In the genomic region with DNA sequence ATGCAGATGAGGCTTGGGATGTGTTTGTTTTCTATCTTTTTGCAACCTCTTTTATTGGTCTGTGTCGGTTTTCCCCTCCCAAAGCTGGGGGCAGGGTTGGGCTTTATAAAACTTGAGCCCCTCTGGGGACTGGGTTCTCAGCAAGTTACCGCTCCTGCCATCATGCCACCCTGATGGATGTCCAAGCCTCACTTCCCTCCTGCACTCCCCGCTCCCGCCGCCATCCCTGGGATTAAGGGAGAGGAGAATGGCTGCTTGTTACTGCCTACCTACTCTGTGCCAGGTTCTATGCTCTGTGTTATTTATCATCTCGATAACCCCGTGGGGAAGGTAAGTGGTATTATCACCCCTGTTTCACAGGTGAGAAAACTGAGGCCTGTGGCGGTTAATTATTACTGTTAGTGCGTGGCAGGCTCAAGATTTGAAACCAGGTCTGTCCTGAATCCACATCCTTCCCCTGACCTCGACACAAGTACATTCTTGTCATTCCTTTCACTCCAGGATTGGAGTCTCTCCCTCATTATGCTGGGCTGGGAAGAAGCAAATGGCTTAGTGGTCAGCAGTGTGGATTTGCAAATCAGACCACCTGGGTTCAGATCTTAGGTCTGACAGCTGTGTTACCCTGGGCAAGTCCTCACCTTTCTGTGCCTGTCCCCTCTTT, we compare ENCODE assay signal across 15 cellular contexts. TPM values are rescaled to one million over a fixed set of nuclear protein-coding genes. Genes with fewer than 3 reads are reported as not detected.
A peak's percentile ranks its signal among the peaks of the same experiment; 100 is the strongest.
DNase-seq lines count a peak whose midpoint lies in the region; ATAC-seq lines count a peak whose summit lies in the region.
"Had no signal": no experiment of that assay in that cellular context is flagged by ENCODE, and none has a peak within 500 bp of the region (broad histone marks: within the 10 kb centered on the region; RNA-seq: fewer than 3 reads in every experiment).

No MANE protein-coding gene starts in this region.

- peaks cover 47% of the 10 kb centered on the region for H3K36me3 Mint-ChIP-seq in activated T-helper 1 cell treated with anti-CD3 and anti-CD28 coated beads, Interleukin-12 subunit alpha, Interleukin-12 subunit beta, Interleukin-2, Interleukin-4 antibody, amounts not matched to agents 30 ng/mL and 10 ng/mL and 1 ng/mL, durations not matched to agents 14 hours and 24 hours and 36 hours (ENCODE audit: low read depth)

- no peaks in the 10 kb centered on the region; the same call in 1 of the 2 replicates for H3F3A ChIP-seq in GM23248 (ENCODE audit: insufficient read depth)

- H3K4me1 ChIP-seq in GM23248 (ENCODE audit: insufficient read depth) (peaks cover 31% of the 10 kb centered on the region), skeletal muscle satellite cell (ENCODE audit: control insufficient read depth, insufficient read depth, low read length) (peaks cover 40% of the 10 kb centered on the region)
- H3K4me1 ChIP-seq: prostate gland had no signal

- peaks cover 79% of the 10 kb centered on the region for H3K79me2 ChIP-seq in GM23248 (ENCODE audit: insufficient read depth)

- no peaks in the 10 kb centered on the region for H3K9me2 ChIP-seq in GM23248 (ENCODE audit: insufficient read depth)

- H3K9me3 ChIP-seq in GM23248 (ENCODE audit: low read depth) (no peaks in the 10 kb centered on the region), skeletal muscle satellite cell (replicated peaks; ENCODE audit: low read length) (no peaks in the 10 kb centered on the region)
- H3K9me3 ChIP-seq: left lung, prostate gland had no signal

- in situ Hi-C loops in GM23248 (cut with MboI), result no loop called here

- H3K4me3 ChIP-seq in GM23248 (no peak overlapping the region), skeletal muscle satellite cell (ENCODE audit: low read length) (no peak overlapping the region)
- H3K4me3 ChIP-seq: left lung had no signal

- H4K20me1 ChIP-seq in GM23248 (ENCODE audit: insufficient read depth), result no peaks in the 10 kb centered on the region

- DNase-seq in GM23248 (no peak), hepatic stellate cell (ENCODE audit: low spot score) (peak; percentile 46), RKO (ENCODE audit: low spot score) (no peak), NCI-H1417 treated with DMSO at 0.1 percent for 48 hours (lab: John Stamatoyannopoulos, UW) (no peak)
- no peak for DNase-seq in activated T-helper 1 cell treated with anti-CD3 and anti-CD28 coated beads, Interleukin-12 subunit alpha, Interleukin-12 subunit beta, Interleukin-2, Interleukin-4 antibody, amounts not matched to agents 30 ng/mL and 10 ng/mL and 1 ng/mL, durations not matched to agents 14 hours and 24 hours and 36 hours (ENCODE audit: low spot score)
- DNase-seq: activated CD4-positive, CD25-positive, alpha-beta regulatory T cell treated with anti-CD3 and anti-CD28 coated beads, Interleukin-2, amount 50 U/mL, for 72 hours; COR-L47; left lung; NCI-H1436 treated with DMSO at 0.1 percent for 48 hours; NCI-H774; substantia nigra had no signal

- intact Hi-C loops in activated T-helper 1 cell treated with anti-CD3 and anti-CD28 coated beads, Interleukin-12 subunit alpha, Interleukin-12 subunit beta, Interleukin-2, Interleukin-4 antibody, amounts not matched to agents 30 ng/mL and 10 ng/mL and 1 ng/mL, durations not matched to agents 14 hours and 24 hours and 36 hours (cut with micrococcal nuclease), result loop anchor here (10.0 kb wide), 2 partner anchors 637 to 827 kb away; a partner anchor contains a TSS

- no peak overlapping the region for H3K4me3 Mint-ChIP-seq in activated T-helper 1 cell treated with anti-CD3 and anti-CD28 coated beads, Interleukin-12 subunit alpha, Interleukin-12 subunit beta, Interleukin-2, Interleukin-4 antibody, amounts not matched to agents 30 ng/mL and 10 ng/mL and 1 ng/mL, durations not matched to agents 14 hours and 24 hours and 36 hours

- H3K27me3 ChIP-seq in GM23248 (replicated peaks; ENCODE audit: insufficient read depth) (no peaks in the 10 kb centered on the region), skeletal muscle satellite cell (ENCODE audit: control insufficient read depth, insufficient read depth, low read length) (no peaks in the 10 kb centered on the region)
- H3K27me3 ChIP-seq: left lung had no signal

- H2AFZ ChIP-seq in GM23248, result no peak overlapping the region

- no peaks in the 10 kb centered on the region for H3K9me3 Mint-ChIP-seq in activated T-helper 1 cell treated with anti-CD3 and anti-CD28 coated beads, Interleukin-12 subunit alpha, Interleukin-12 subunit beta, Interleukin-2, Interleukin-4 antibody, amounts not matched to agents 30 ng/mL and 10 ng/mL and 1 ng/mL, durations not matched to agents 14 hours and 24 hours and 36 hours

- peak overlapping the region; percentile 52 for H3K27ac Mint-ChIP-seq in activated T-helper 1 cell treated with anti-CD3 and anti-CD28 coated beads, Interleukin-12 subunit alpha, Interleukin-12 subunit beta, Interleukin-2, Interleukin-4 antibody, amounts not matched to agents 30 ng/mL and 10 ng/mL and 1 ng/mL, durations not matched to agents 14 hours and 24 hours and 36 hours

- H3K4me2 ChIP-seq in GM23248 (ENCODE audit: unreplicated experiment), result no peak overlapping the region
- peak overlapping the region; percentile 75 for H3K4me2 ChIP-seq in skeletal muscle satellite cell (ENCODE audit: low read length)

- no peak overlapping the region; the same call in 1 of the 2 replicates for H3K9ac ChIP-seq in GM23248
- no peak overlapping the region for H3K9ac ChIP-seq in skeletal muscle satellite cell (ENCODE audit: low read depth, low read length)

- H3K27ac ChIP-seq in GM23248, result peak overlapping the region; percentile 18; the same call in 1 of the 2 replicates
- H3K27ac ChIP-seq: left lung, SK-N-MC had no signal

- ATAC-seq in HG03342 (IDR thresholded peaks at IDR 0.05; ENCODE audit: unreplicated experiment), result no peak
- ATAC-seq: left lung had no signal

- peaks cover 40% of the 10 kb centered on the region for H3K4me1 Mint-ChIP-seq in activated T-helper 1 cell treated with anti-CD3 and anti-CD28 coated beads, Interleukin-12 subunit alpha, Interleukin-12 subunit beta, Interleukin-2, Interleukin-4 antibody, amounts not matched to agents 30 ng/mL and 10 ng/mL and 1 ng/mL, durations not matched to agents 14 hours and 24 hours and 36 hours (ENCODE audit: low read depth)

- H3K27me3 Mint-ChIP-seq in activated T-helper 1 cell treated with anti-CD3 and anti-CD28 coated beads, Interleukin-12 subunit alpha, Interleukin-12 subunit beta, Interleukin-2, Interleukin-4 antibody, amounts not matched to agents 30 ng/mL and 10 ng/mL and 1 ng/mL, durations not matched to agents 14 hours and 24 hours and 36 hours (ENCODE audit: insufficient read depth), result no peaks in the 10 kb centered on the region

- H3K36me3 ChIP-seq in GM23248 (ENCODE audit: low read depth) (peaks cover 10% of the 10 kb centered on the region; the same call in 1 of the 2 replicates), skeletal muscle satellite cell (ENCODE audit: insufficient read depth, low read length) (peaks cover 71% of the 10 kb centered on the region)

- 81% methylated on average over 10 of the region's 10 CpGs for WGBS in GM23248 (ENCODE audit: low coverage in 1 of 2, low lambda C conversion rate in 2 of 2, missing lambda C conversion rate in 2 of 2), 2 experiments

RNA-seq across cellular contexts. Expression of a gene that starts 4.5 kb away (rescaled TPM):
- total RNA-seq in GM23248 (2014; rRNA removed; shearing (Covaris generic)), result 264 and 266 TPM in 2 replicates
- 141 and 146 TPM in 2 replicates for polyA plus RNA-seq in GM23248 (2016; fragmentation: Nextera tagmentation; extraction: Ambion mirVana)
- 221 and 223 TPM in 2 replicates for total RNA-seq in activated T-helper 1 cell treated with anti-CD3 and anti-CD28 coated beads, Interleukin-12 subunit alpha, Interleukin-12 subunit beta, Interleukin-2, Interleukin-4 antibody, amounts not matched to agents 30 ng/mL and 10 ng/mL and 1 ng/mL, durations not matched to agents 14 hours and 24 hours and 36 hours
- total RNA-seq in skeletal muscle satellite cell (2012; rRNA removed), result 176 and 202 TPM in 2 replicates

RNA-seq across cellular contexts. Expression of a gene that starts 20.3 kb away (rescaled TPM):
- 89.5 and 97.8 TPM in 2 replicates for total RNA-seq in GM23248 (2014; rRNA removed; shearing (Covaris generic))
- polyA plus RNA-seq in GM23248 (2016; fragmentation: Nextera tagmentation; extraction: Ambion mirVana), result 103 and 105 TPM in 2 replicates
- total RNA-seq in activated T-helper 1 cell treated with anti-CD3 and anti-CD28 coated beads, Interleukin-12 subunit alpha, Interleukin-12 subunit beta, Interleukin-2, Interleukin-4 antibody, amounts not matched to agents 30 ng/mL and 10 ng/mL and 1 ng/mL, durations not matched to agents 14 hours and 24 hours and 36 hours, result 56.4 and 63.8 TPM in 2 replicates
- 88.2 and 93.7 TPM in 2 replicates for total RNA-seq in skeletal muscle satellite cell (2012; rRNA removed)

RNA-seq across cellular contexts. Expression of a gene that starts 34.7 kb away (rescaled TPM):
- total RNA-seq in GM23248 (2014; rRNA removed; shearing (Covaris generic)), result 30.2 and 36.6 TPM in 2 replicates
- polyA plus RNA-seq in GM23248 (2016; fragmentation: Nextera tagmentation; extraction: Ambion mirVana), result 61.4 and 61.5 TPM in 2 replicates
- total RNA-seq in activated T-helper 1 cell treated with anti-CD3 and anti-CD28 coated beads, Interleukin-12 subunit alpha, Interleukin-12 subunit beta, Interleukin-2, Interleukin-4 antibody, amounts not matched to agents 30 ng/mL and 10 ng/mL and 1 ng/mL, durations not matched to agents 14 hours and 24 hours and 36 hours, result 24.6 and 26.6 TPM in 2 replicates
- total RNA-seq in skeletal muscle satellite cell (2012; rRNA removed), result 21.3 and 32.8 TPM in 2 replicates

RNA-seq across cellular contexts. Expression of a gene that starts 53.1 kb away (rescaled TPM):
- 40.1 and 40.5 TPM in 2 replicates for total RNA-seq in GM23248 (2014; rRNA removed; shearing (Covaris generic))
- polyA plus RNA-seq in GM23248 (2016; fragmentation: Nextera tagmentation; extraction: Ambion mirVana), result 28.4 and 30.6 TPM in 2 replicates
- total RNA-seq in activated T-helper 1 cell treated with anti-CD3 and anti-CD28 coated beads, Interleukin-12 subunit alpha, Interleukin-12 subunit beta, Interleukin-2, Interleukin-4 antibody, amounts not matched to agents 30 ng/mL and 10 ng/mL and 1 ng/mL, durations not matched to agents 14 hours and 24 hours and 36 hours, result 62.0 and 64.1 TPM in 2 replicates
- total RNA-seq in skeletal muscle satellite cell (2012; rRNA removed), result 52.2 and 53.7 TPM in 2 replicates

RNA-seq across cellular contexts. Expression of a gene that starts 53.7 kb away (rescaled TPM):
- 41.7 and 45.7 TPM in 2 replicates for total RNA-seq in GM23248 (2014; rRNA removed; shearing (Covaris generic))
- polyA plus RNA-seq in GM23248 (2016; fragmentation: Nextera tagmentation; extraction: Ambion mirVana), result 123 and 125 TPM in 2 replicates
- total RNA-seq in activated T-helper 1 cell treated with anti-CD3 and anti-CD28 coated beads, Interleukin-12 subunit alpha, Interleukin-12 subunit beta, Interleukin-2, Interleukin-4 antibody, amounts not matched to agents 30 ng/mL and 10 ng/mL and 1 ng/mL, durations not matched to agents 14 hours and 24 hours and 36 hours, result 84.5 and 88.7 TPM in 2 replicates
- total RNA-seq in skeletal muscle satellite cell (2012; rRNA removed), result 55.5 and 58.3 TPM in 2 replicates
